Comparison of ENCODE assay signal across 17 cellular contexts in the genomic region with DNA sequence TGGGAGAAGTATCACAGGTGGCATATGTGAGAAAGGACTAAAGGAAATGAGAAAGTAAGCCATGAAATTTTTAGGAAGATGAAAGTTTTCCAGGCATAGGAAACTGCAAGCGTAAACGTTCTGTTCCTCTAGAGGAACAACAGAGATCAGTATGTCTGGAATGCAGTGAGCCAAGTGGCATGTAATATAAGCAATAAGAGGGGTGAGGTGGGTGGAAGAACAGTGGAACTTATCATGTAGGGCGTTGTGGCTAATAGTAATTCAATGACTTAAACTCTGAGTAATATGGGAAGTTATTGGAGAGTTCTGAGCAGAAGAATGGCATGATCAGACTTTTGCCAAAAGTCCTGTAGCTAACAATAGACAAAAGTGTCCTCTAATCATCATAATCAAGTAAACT.
DNase-seq lines count a peak whose midpoint lies in the region; ATAC-seq and TF ChIP-seq lines count a peak whose summit lies in the region.
"Had no signal": no experiment of that assay in that cellular context is flagged by ENCODE, and none has a peak within 500 bp of the region (broad histone marks: within the 10 kb centered on the region; RNA-seq: fewer than 3 reads in every experiment).

No MANE protein-coding gene starts in this region.

- peak overlapping the region; percentile 59 for H3K27ac Mint-ChIP-seq in osteocyte (ENCODE audit: unreplicated experiment)
- H3K27ac Mint-ChIP-seq in activated CD4-positive, alpha-beta memory T cell treated with anti-CD3 and anti-CD28 coated beads for 36 hours, result no peak overlapping the region
- H3K27ac Mint-ChIP-seq: immature natural killer cell had no signal

- TF ChIP-seq CTCF in fibroblast of the aortic adventitia (IDR thresholded peaks at IDR 0.05; ENCODE audit: insufficient read depth, low read length) (no peak), osteocyte (IDR thresholded peaks at IDR 0.05) (no peak)

- no peaks in the 10 kb centered on the region for H3K27me3 Mint-ChIP-seq in osteocyte (ENCODE audit: unreplicated experiment)
- H3K27me3 Mint-ChIP-seq in activated CD4-positive, alpha-beta memory T cell treated with anti-CD3 and anti-CD28 coated beads for 36 hours, result no peaks in the 10 kb centered on the region

- ATAC-seq in HG03135 (IDR thresholded peaks at IDR 0.05; ENCODE audit: unreplicated experiment), result no peak
- ATAC-seq in aorta (ENCODE audit: low FRiP score), result no peak
- ATAC-seq: esophagus mucosa had no signal

- CTCF ChIA-PET in activated CD4-positive, alpha-beta memory T cell treated with anti-CD3 and anti-CD28 coated beads for 36 hours (lab: Charles Lee), result no interaction called here

- intact Hi-C loops in activated CD4-positive, alpha-beta memory T cell treated with anti-CD3 and anti-CD28 coated beads for 36 hours (cut with micrococcal nuclease), result no loop called here
- intact Hi-C loops in aorta (cut with DNase I), result no loop called here

- H3K4me3 ChIP-seq in fibroblast of the aortic adventitia (ENCODE audit: low read depth, low read length), result no peak overlapping the region
- no peak overlapping the region for H3K4me3 ChIP-seq in aorta (ENCODE audit: low read length in 2 of 2)
- H3K4me3 ChIP-seq: right lobe of liver had no signal

- peak; percentile 17 for DNase-seq in HPDE6-E6E7 (ENCODE audit: extremely low spot score)
- DNase-seq in amniotic epithelial cell (ENCODE audit: low read depth), result peak; percentile 71
- peak; percentile 67 for DNase-seq in fibroblast of the aortic adventitia (ENCODE audit: low read depth)
- DNase-seq in osteocyte (ENCODE audit: extremely low spot score, unreplicated experiment), result no peak
- DNase-seq in activated T-cell treated with anti-CD3 and anti-CD28 coated beads for 4 hours, result no peak
- DNase-seq in activated CD4-positive, alpha-beta memory T cell treated with anti-CD3 and anti-CD28 coated beads for 36 hours, result no peak
- DNase-seq in aorta, result no peak
- DNase-seq: activated CD4-positive, CD25-positive, alpha-beta regulatory T cell treated with anti-CD3 and anti-CD28 coated beads, Interleukin-2, amount 50 U/mL, for 72 hours; cerebellar nuclear complex; immature natural killer cell; NCI-H1048; NCI-H2227 treated with DMSO at 0.1 percent for 48 hours; right lobe of liver; T-helper 1 cell had no signal

- no peaks in the 10 kb centered on the region for H3K36me3 ChIP-seq in aorta (ENCODE audit: control insufficient read depth in 1 of 2, insufficient read depth in 2 of 2, low read length in 1 of 2)
- H3K36me3 ChIP-seq: right lobe of liver had no signal

- POLR2A ChIA-PET in activated CD4-positive, alpha-beta memory T cell treated with anti-CD3 and anti-CD28 coated beads for 36 hours (lab: Charles Lee), result no interaction called here

- H3K4me3 Mint-ChIP-seq in osteocyte (ENCODE audit: unreplicated experiment), result no peak overlapping the region
- H3K4me3 Mint-ChIP-seq in activated CD4-positive, alpha-beta memory T cell treated with anti-CD3 and anti-CD28 coated beads for 36 hours, result no peak overlapping the region
- H3K4me3 Mint-ChIP-seq: immature natural killer cell had no signal

- no peaks in the 10 kb centered on the region for H3K36me3 Mint-ChIP-seq in osteocyte (ENCODE audit: unreplicated experiment)
- H3K36me3 Mint-ChIP-seq in activated CD4-positive, alpha-beta memory T cell treated with anti-CD3 and anti-CD28 coated beads for 36 hours, result no peaks in the 10 kb centered on the region

- 9 to 10% methylated on average over 3 of the region's 3 CpGs for WGBS in aorta, 2 donors

- H3K4me1 Mint-ChIP-seq in osteocyte (ENCODE audit: unreplicated experiment), result peaks cover 52% of the 10 kb centered on the region
- H3K4me1 Mint-ChIP-seq in activated CD4-positive, alpha-beta memory T cell treated with anti-CD3 and anti-CD28 coated beads for 36 hours (ENCODE audit: low read depth), result no peaks in the 10 kb centered on the region
- H3K4me1 Mint-ChIP-seq: immature natural killer cell had no signal

- peaks cover 8% of the 10 kb centered on the region for H3K9me3 Mint-ChIP-seq in osteocyte (ENCODE audit: unreplicated experiment)
- peaks cover 10% of the 10 kb centered on the region for H3K9me3 Mint-ChIP-seq in activated CD4-positive, alpha-beta memory T cell treated with anti-CD3 and anti-CD28 coated beads for 36 hours

- H3K27me3 ChIP-seq in aorta (ENCODE audit: control insufficient read depth in 1 of 2, insufficient read depth in 2 of 2, low read length in 1 of 2), result no peaks in the 10 kb centered on the region
- H3K27me3 ChIP-seq: right lobe of liver had no signal

- H3K4me1 ChIP-seq in aorta (ENCODE audit: control insufficient read depth in 1 of 2, insufficient read depth in 2 of 2, low read length in 2 of 2), result peaks cover 0 to 8% of the 10 kb centered on the region in 2 donors
- H3K4me1 ChIP-seq: right lobe of liver had no signal

- no peak overlapping the region for H3K27ac ChIP-seq in aorta (ENCODE audit: low read depth in 1 of 2, low read length in 2 of 2)
- H3K27ac ChIP-seq: C4-2B, right lobe of liver had no signal

- H3K9me3 ChIP-seq in aorta (ENCODE audit: control insufficient read depth, low read length), result no peaks in the 10 kb centered on the region
- H3K9me3 ChIP-seq: right lobe of liver had no signal

Comparison
In these comparisons a context has a peak if more than half of its experiments do, and no peak if none do; other contexts are left out.
1. DNase-seq: peak in HPDE6-E6E7 (single experiment), amniotic epithelial cell (single experiment) and fibroblast of the aortic adventitia (single experiment); none in osteocyte (single experiment), activated T-cell treated with anti-CD3 and anti-CD28 coated beads for 4 hours (single experiment), activated CD4-positive, alpha-beta memory T cell treated with anti-CD3 and anti-CD28 coated beads for 36 hours (single experiment) and aorta (0 of 2).